In genomic region chr2:44168684-44169154, GRCh38 we compare ENCODE assay signal across 8 cellular contexts. TPM values are rescaled to one million over a fixed set of nuclear protein-coding genes. Genes with fewer than 3 reads are reported as not detected.
A peak's percentile ranks its signal among the peaks of the same experiment; 100 is the strongest.
DNase-seq lines count a peak whose midpoint lies in the region; ATAC-seq and TF ChIP-seq lines count a peak whose summit lies in the region.

TSS of gene PPM1B (plus strand) at chr2:44168875. CDS start at chr2:44201200, 32,325 bp downstream.

- H3K4me3 Mint-ChIP-seq in activated T-cell treated with anti-CD3 and anti-CD28 coated beads, Interleukin-2, amount 50 U/mL, for 24 hours: peak within 1 kb of the TSS; percentile 91

- TF ChIP-seq CTCF in fibroblast of lung (conservative IDR thresholded peaks at IDR 0.05 in 1 of 2, IDR thresholded peaks at IDR 0.05 in 1 of 2; ENCODE audit: low read depth in 1 of 2, low read length in 2 of 2) (no peak), osteoblast (IDR thresholded peaks at IDR 0.05; ENCODE audit: extremely low read depth, low read depth, low read length) (no peak)

- H3K27ac ChIP-seq in fibroblast of lung (ENCODE audit: insufficient read depth, low read length) (peak within 1 kb of the TSS; percentile 98), osteoblast (ENCODE audit: low read depth, low read length) (peak within 1 kb of the TSS; percentile 91), thymus (ENCODE audit: low read depth) (peak within 1 kb of the TSS; percentile 99)

- H2AFZ ChIP-seq in fibroblast of lung (ENCODE audit: low read length): peak within 1 kb of the TSS; percentile 92
- H2AFZ ChIP-seq in osteoblast (ENCODE audit: low read length): peak within 1 kb of the TSS; percentile 92

- H3K79me2 ChIP-seq in fibroblast of lung (ENCODE audit: control insufficient read depth, insufficient read depth, low read length) (peaks cover 46% of the 10 kb centered on the region), osteoblast (ENCODE audit: insufficient read depth, low read length) (peaks cover 45% of the 10 kb centered on the region)

- H3K27me3 Mint-ChIP-seq in activated T-cell treated with anti-CD3 and anti-CD28 coated beads, Interleukin-2, amount 50 U/mL, for 24 hours: no peaks in the 10 kb centered on the region

- whole genome bisulfite sequencing in thymus: under 1% methylated on average over 49 of the region's 49 CpGs

- H3K4me1 Mint-ChIP-seq in activated T-cell treated with anti-CD3 and anti-CD28 coated beads, Interleukin-2, amount 50 U/mL, for 24 hours (ENCODE audit: low read depth): peaks cover 39% of the 10 kb centered on the region

- peaks cover 5% of the 10 kb centered on the region for H3K4me1 ChIP-seq in fibroblast of lung (ENCODE audit: control insufficient read depth, extremely low read depth, insufficient read depth, low read length)
- peaks cover 14% of the 10 kb centered on the region for H3K4me1 ChIP-seq in osteoblast (ENCODE audit: insufficient read depth, low read length)
- H3K4me1 ChIP-seq in thymus (ENCODE audit: control insufficient read depth, insufficient read depth, low read length): no peaks in the 10 kb centered on the region

- H3K27me3 ChIP-seq in fibroblast of lung (ENCODE audit: control insufficient read depth, insufficient read depth, low read length): no peaks in the 10 kb centered on the region
- no peaks in the 10 kb centered on the region for H3K27me3 ChIP-seq in osteoblast (ENCODE audit: insufficient read depth, low read length)
- no peaks in the 10 kb centered on the region for H3K27me3 ChIP-seq in thymus (ENCODE audit: control insufficient read depth, insufficient read depth)

- H3K9me3 Mint-ChIP-seq in activated T-cell treated with anti-CD3 and anti-CD28 coated beads, Interleukin-2, amount 50 U/mL, for 24 hours: peaks cover 5% of the 10 kb centered on the region

- no peaks in the 10 kb centered on the region for H4K20me1 ChIP-seq in fibroblast of lung (ENCODE audit: control insufficient read depth, extremely low read depth, insufficient read depth, low read length)
- H4K20me1 ChIP-seq in osteoblast (ENCODE audit: insufficient read depth, low read length): peaks cover 21% of the 10 kb centered on the region

- peak within 1 kb of the TSS; percentile 100 for H3K27ac Mint-ChIP-seq in activated T-cell treated with anti-CD3 and anti-CD28 coated beads, Interleukin-2, amount 50 U/mL, for 24 hours

- H3K4me3 ChIP-seq in fibroblast of lung (replicated peaks in 1 of 4; ENCODE audit: control extremely low read depth in 1 of 4, insufficient read depth in 1 of 4, low read depth in 3 of 4, low read length in 4 of 4): peak within 1 kb of the TSS; percentile 79 to 99 (median 84)
- peak within 1 kb of the TSS; percentile 77 for H3K4me3 ChIP-seq in osteoblast (ENCODE audit: insufficient read depth, low read length)
- peak within 1 kb of the TSS; percentile 95 for H3K4me3 ChIP-seq in thymus (ENCODE audit: low read length)

- H3K36me3 ChIP-seq in fibroblast of lung (ENCODE audit: control insufficient read depth, insufficient read depth, low read length) (no peaks in the 10 kb centered on the region), osteoblast (ENCODE audit: insufficient read depth, low read length) (no peaks in the 10 kb centered on the region), thymus (ENCODE audit: control insufficient read depth, insufficient read depth) (peaks cover 4% of the 10 kb centered on the region)

- peaks cover 34% of the 10 kb centered on the region for H3K36me3 Mint-ChIP-seq in activated T-cell treated with anti-CD3 and anti-CD28 coated beads, Interleukin-2, amount 50 U/mL, for 24 hours (ENCODE audit: low read depth)

- DNase-seq in COLO829 (ENCODE audit: low spot score): peak; percentile 99
- DNase-seq in M059J (ENCODE audit: low read depth): no peak
- peak; percentile 99 for DNase-seq in activated T-cell treated with anti-CD3 and anti-CD28 coated beads, Interleukin-2, amount 50 U/mL, for 24 hours
- no peak for DNase-seq in fibroblast of lung (ENCODE audit: low read depth in 2 of 2)
- DNase-seq in osteoblast (ENCODE audit: insufficient read length, low spot score, missing footprints): peak; percentile 99
- no peak for DNase-seq in AG08396 (ENCODE audit: low spot score)

- H3K9me3 ChIP-seq in fibroblast of lung (ENCODE audit: control insufficient read depth, insufficient read depth, low read depth, low read length) (no peaks in the 10 kb centered on the region), osteoblast (ENCODE audit: low read depth, low read length) (no peaks in the 10 kb centered on the region), thymus (ENCODE audit: control insufficient read depth) (no peaks in the 10 kb centered on the region)

- H3K9ac ChIP-seq in fibroblast of lung (ENCODE audit: insufficient read depth, low read length): peak within 1 kb of the TSS; percentile 87

- H3K4me2 ChIP-seq in fibroblast of lung (ENCODE audit: extremely low read depth, insufficient read depth, low read length) (peak within 1 kb of the TSS; percentile 91), osteoblast (ENCODE audit: insufficient read depth, low read length) (peak within 1 kb of the TSS; percentile 81)

- ATAC-seq in GM21737 (IDR thresholded peaks at IDR 0.05; ENCODE audit: unreplicated experiment): peak; percentile 77

RNA-seq across cellular contexts. Expression of gene PPM1B, which starts in this region (rescaled TPM):
- total RNA-seq in M059J (2014; rRNA removed; shearing (Covaris generic)): 32.2 and 33.1 TPM in 2 replicates
- 24.1 and 34.5 TPM in 2 replicates for total RNA-seq in fibroblast of lung
- 21.2 and 25.8 TPM in 2 replicates for polyA plus RNA-seq in fibroblast of lung
- polyA plus RNA-seq in fibroblast of lung (2012): 21.0 and 24.1 TPM in 2 replicates
- polyA minus RNA-seq in fibroblast of lung (ENCODE audit: low replicate concordance): 5.0 and 7.0 TPM in 2 replicates
- total RNA-seq in osteoblast: 31.5 TPM in 2 replicates
- 55.4 TPM for polyA plus RNA-seq in thymus

Comparison
In these comparisons a context has a peak if more than half of its experiments do, and no peak if none do; other contexts are left out.
1. DNase-seq: peak in COLO829 (single experiment), activated T-cell treated with anti-CD3 and anti-CD28 coated beads, Interleukin-2, amount 50 U/mL, for 24 hours (single experiment) and osteoblast (single experiment); none in M059J (single experiment), fibroblast of lung (0 of 2) and AG08396 (single experiment).
2. Peak in every context shown above with its lines, with median percentiles within 50 percentile points of each other: H3K27ac ChIP-seq and H3K4me3 ChIP-seq.